In genomic region chr19:15418112-15418587, GRCh38 we compare ENCODE assay signal across 8 cellular contexts. TPM values are rescaled to one million over a fixed set of nuclear protein-coding genes. Genes with fewer than 3 reads are reported as not detected.
DNase-seq lines count a peak whose midpoint lies in the region; TF ChIP-seq lines count a peak whose summit lies in the region.

No MANE protein-coding gene starts in this region.

- no peaks in the 10 kb centered on the region for H3K9me3 ChIP-seq in cardiac muscle cell (ENCODE audit: low read depth)

- POLR2A ChIA-PET in activated CD4-positive, alpha-beta memory T cell treated with anti-CD3 and anti-CD28 coated beads, Interleukin-2, amount 10 ng/mL, durations not matched to agents 7 days and 5 days (lab: Charles Lee): interaction anchor here (0.7 to 6.9 kb wide), 21 partner anchors 8 to 419 kb away, joined by 3 to 108 read pairs (median 8); partner anchors contain the start of genes AKAP8, BRD4, RASAL3 and WIZ
- POLR2A ChIA-PET in HEK293T (lab: Yijun Ruan, JAX): interaction anchor here (0.5 to 4.8 kb wide), 9 partner anchors 8 to 137 kb away, joined by 3 to 54 read pairs (median 6); partner anchors contain the start of gene AKAP8

- H3K36me3 Mint-ChIP-seq in activated CD4-positive, alpha-beta memory T cell treated with anti-CD3 and anti-CD28 coated beads, Interleukin-2, amount 10 ng/mL, durations not matched to agents 7 days and 5 days (ENCODE audit: low read depth): peaks cover 32% of the 10 kb centered on the region

- peaks cover 46% of the 10 kb centered on the region for H3K4me1 Mint-ChIP-seq in activated CD4-positive, alpha-beta memory T cell treated with anti-CD3 and anti-CD28 coated beads, Interleukin-2, amount 10 ng/mL, durations not matched to agents 7 days and 5 days

- H3K4me3 ChIP-seq in ACC112 (ENCODE audit: low read depth, low read length) (peak overlapping the region; percentile 99), HL-60 (replicated peaks; ENCODE audit: insufficient read depth, low read length) (peak overlapping the region; percentile 98), cardiac muscle cell (peak overlapping the region; percentile 96)

- DNase-seq in HL-60 (ENCODE audit: low read depth in 1 of 2, low spot score in 1 of 2) (no peak), cardiac muscle cell (ENCODE audit: low read depth in 1 of 2, low spot score in 1 of 2) (peak in 1 of 2 donors; percentile 50), renal cortical epithelial cell (ENCODE audit: low read depth) (peak; percentile 49), GM19238 (ENCODE audit: insufficient read length, low spot score) (no peak), HEK293T (ENCODE audit: extremely low spot score) (no peak)
- no peak for DNase-seq in activated CD4-positive, alpha-beta memory T cell treated with anti-CD3 and anti-CD28 coated beads, Interleukin-2, amount 10 ng/mL, durations not matched to agents 7 days and 5 days
- DNase-seq in activated CD4-positive, CD25-positive, alpha-beta regulatory T cell treated with anti-CD3 and anti-CD28 coated beads, Interleukin-2, amount 50 U/mL, for 72 hours: no peak

- H3K27ac ChIP-seq in ACC112 (ENCODE audit: low read depth, low read length) (peak overlapping the region; percentile 30), HL-60 (replicated peaks) (peak overlapping the region; percentile 78), cardiac muscle cell (peak overlapping the region; percentile 95)

- CTCF ChIA-PET in activated CD4-positive, alpha-beta memory T cell treated with anti-CD3 and anti-CD28 coated beads, Interleukin-2, amount 10 ng/mL, durations not matched to agents 7 days and 5 days (lab: Charles Lee): interaction anchor here (0.7 to 7.0 kb wide), 22 partner anchors 8 to 326 kb away, joined by 3 to 242 read pairs (median 6); partner anchors contain the start of genes AKAP8, BRD4 and RASAL3
- CTCF ChIA-PET in HEK293T (lab: Yijun Ruan, JAX): interaction anchor here (0.9 to 3.5 kb wide), 2 partner anchors 18 to 137 kb away, joined by 3 to 28 read pairs; no protein-coding TSS in a partner anchor

- peaks cover 9% of the 10 kb centered on the region for H3K4me1 ChIP-seq in ACC112 (ENCODE audit: control insufficient read depth, insufficient read depth, low read length, unreplicated experiment)
- H3K4me1 ChIP-seq in cardiac muscle cell (ENCODE audit: low read depth): peaks cover 26% of the 10 kb centered on the region

- H3K27me3 ChIP-seq in ACC112 (ENCODE audit: insufficient read depth, low read length): no peaks in the 10 kb centered on the region
- no peaks in the 10 kb centered on the region for H3K27me3 ChIP-seq in HL-60 (ENCODE audit: insufficient read depth, poor library complexity, severe bottlenecking)
- H3K27me3 ChIP-seq in cardiac muscle cell: no peaks in the 10 kb centered on the region

- H3K27me3 Mint-ChIP-seq in activated CD4-positive, alpha-beta memory T cell treated with anti-CD3 and anti-CD28 coated beads, Interleukin-2, amount 10 ng/mL, durations not matched to agents 7 days and 5 days: no peaks in the 10 kb centered on the region

- H2AFZ ChIP-seq in ACC112 (ENCODE audit: low read length, unreplicated experiment): no peak overlapping the region

- peaks cover 52% of the 10 kb centered on the region for H3K79me2 ChIP-seq in ACC112 (ENCODE audit: control insufficient read depth, insufficient read depth, low read length, unreplicated experiment)

- H3K36me3 ChIP-seq in ACC112 (ENCODE audit: insufficient read depth, low read length) (peaks cover 8% of the 10 kb centered on the region; the same call in 1 of the 2 replicates), cardiac muscle cell (peaks cover 3% of the 10 kb centered on the region)

- peak overlapping the region; percentile 97 for H3K27ac Mint-ChIP-seq in activated CD4-positive, alpha-beta memory T cell treated with anti-CD3 and anti-CD28 coated beads, Interleukin-2, amount 10 ng/mL, durations not matched to agents 7 days and 5 days

- TF ChIP-seq CTCF in HL-60 (IDR thresholded peaks at IDR 0.05; ENCODE audit: insufficient read depth, low read length) (no peak), cardiac muscle cell (IDR thresholded peaks at IDR 0.05; ENCODE audit: low read depth, low read length) (no peak)

- peak overlapping the region; percentile 97 for H3K4me3 Mint-ChIP-seq in activated CD4-positive, alpha-beta memory T cell treated with anti-CD3 and anti-CD28 coated beads, Interleukin-2, amount 10 ng/mL, durations not matched to agents 7 days and 5 days

- H3K9me3 Mint-ChIP-seq in activated CD4-positive, alpha-beta memory T cell treated with anti-CD3 and anti-CD28 coated beads, Interleukin-2, amount 10 ng/mL, durations not matched to agents 7 days and 5 days: no peaks in the 10 kb centered on the region

TF ChIP-seq in HEK293T, 16 proteins besides CTCF, POLR2A, EP300 and RAD21:
- TF ChIP-seq ZNF384 (IDR thresholded peaks at IDR 0.05) (no peak), CTBP1 (IDR thresholded peaks at IDR 0.05; ENCODE audit: borderline replicate concordance) (no peak), FOXA1 (IDR thresholded peaks at IDR 0.05) (no peak), TARDBP (IDR thresholded peaks at IDR 0.05) (no peak), ARNT (IDR thresholded peaks at IDR 0.05) (no peak), SP1 (IDR thresholded peaks at IDR 0.05) (no peak), PKNOX1 (IDR thresholded peaks at IDR 0.05) (no peak), SUZ12 (IDR thresholded peaks at IDR 0.05) (no peak), BHLHE40 (IDR thresholded peaks at IDR 0.05; ENCODE audit: borderline replicate concordance) (no peak), L3MBTL2 (conservative IDR thresholded peaks at IDR 0.05) (no peak), FOXM1 (IDR thresholded peaks at IDR 0.05; ENCODE audit: borderline replicate concordance) (no peak), ELF4 (IDR thresholded peaks at IDR 0.05) (no peak)

RNA-seq across cellular contexts. Expression of gene AKAP8L, which starts 0.6 kb away (rescaled TPM):
- total RNA-seq in activated CD4-positive, alpha-beta memory T cell treated with anti-CD3 and anti-CD28 coated beads, Interleukin-2, amount 10 ng/mL, durations not matched to agents 7 days and 5 days: 10 to 100 TPM; 96.3 to 98.2 TPM
- total RNA-seq in cardiac muscle cell (207 and 410 TPM in 2 replicates), renal cortical epithelial cell (42.4 and 80.6 TPM in 2 replicates)
- 235 and 328 TPM in 2 replicates for polyA plus RNA-seq in cardiac muscle cell

RNA-seq across cellular contexts. Expression of gene WIZ, which starts 31.6 kb away (rescaled TPM):
- 10 to 100 TPM; 25.3 to 25.4 TPM for total RNA-seq in activated CD4-positive, alpha-beta memory T cell treated with anti-CD3 and anti-CD28 coated beads, Interleukin-2, amount 10 ng/mL, durations not matched to agents 7 days and 5 days
- 60.4 and 82.7 TPM in 2 replicates for total RNA-seq in cardiac muscle cell
- 40.3 and 45.9 TPM in 2 replicates for polyA plus RNA-seq in cardiac muscle cell
- total RNA-seq in renal cortical epithelial cell: 3.3 and 31.8 TPM in 2 replicates

RNA-seq across cellular contexts. Expression of gene AKAP8, which starts 38.6 kb away (rescaled TPM):
- 10 to 100 TPM; 43.8 to 45.9 TPM for total RNA-seq in activated CD4-positive, alpha-beta memory T cell treated with anti-CD3 and anti-CD28 coated beads, Interleukin-2, amount 10 ng/mL, durations not matched to agents 7 days and 5 days
- 16.3 and 34.5 TPM in 2 replicates for total RNA-seq in cardiac muscle cell
- 17.8 and 24.1 TPM in 2 replicates for polyA plus RNA-seq in cardiac muscle cell
- 17.0 and 23.5 TPM in 2 replicates for total RNA-seq in renal cortical epithelial cell

RNA-seq across cellular contexts. Expression of gene RASAL3, which starts 46.2 kb away (rescaled TPM):
- total RNA-seq in activated CD4-positive, alpha-beta memory T cell treated with anti-CD3 and anti-CD28 coated beads, Interleukin-2, amount 10 ng/mL, durations not matched to agents 7 days and 5 days: 100 to 1,000 TPM; 174 to 179 TPM
- total RNA-seq in cardiac muscle cell: 0.14 TPM in 1 of 2 replicates, not detected in the other
- polyA plus RNA-seq in cardiac muscle cell: 0.46 TPM in 1 of 2 replicates, not detected in the other
- total RNA-seq in renal cortical epithelial cell: 0.17 and 2.9 TPM in 2 replicates

Comparison
In these comparisons a context has a peak if more than half of its experiments do, and no peak if none do; other contexts are left out.
1. H3K27ac ChIP-seq: peak in every context shown above with its lines; median percentile 95 in cardiac muscle cell; 78 in HL-60; 30 in ACC112.